9 cellular contexts compared by ENCODE assay signal in the genomic region with DNA sequence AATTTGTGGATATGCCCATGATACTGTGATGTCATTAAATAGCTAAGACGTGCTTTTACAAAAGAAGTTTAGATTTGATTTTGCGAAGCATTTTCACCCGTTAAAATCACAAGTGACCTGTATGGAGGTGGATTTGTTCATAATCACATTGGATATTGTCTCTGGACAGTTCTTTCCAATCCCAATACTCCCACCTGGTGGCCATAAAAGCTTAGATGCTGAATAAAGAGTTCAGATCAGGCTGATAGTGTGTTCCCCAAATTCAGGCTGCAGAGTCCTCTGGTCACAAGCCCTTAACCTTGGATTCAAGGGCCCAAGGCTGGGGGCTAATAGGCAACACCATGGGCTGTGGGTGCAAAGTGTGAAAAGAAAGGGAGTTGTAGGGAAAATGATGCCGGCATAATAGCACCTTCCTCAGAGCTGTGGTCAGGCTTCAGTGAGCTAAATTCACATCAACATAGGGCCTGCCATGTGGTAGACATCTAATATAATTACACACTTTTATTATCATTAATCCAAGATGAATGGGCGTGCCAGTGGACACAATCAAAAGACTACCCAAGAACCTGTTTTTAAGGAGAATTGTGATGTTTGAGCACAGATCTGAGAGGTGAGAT. TPM values are rescaled to one million over a fixed set of nuclear protein-coding genes. Genes with fewer than 3 reads are reported as not detected.
DNase-seq lines count a peak whose midpoint lies in the region; ATAC-seq and TF ChIP-seq lines count a peak whose summit lies in the region.
"Had no signal": no experiment of that assay in that cellular context is flagged by ENCODE, and none has a peak within 500 bp of the region (broad histone marks: within the 10 kb centered on the region; RNA-seq: fewer than 3 reads in every experiment).

No MANE protein-coding gene starts in this region.

- no peak overlapping the region for H3K9ac ChIP-seq in HCT116 (ENCODE audit: low read length)
- no peak overlapping the region for H3K9ac ChIP-seq in PC-3 (ENCODE audit: low read length)

- intact Hi-C loops in HCT116 (cut with micrococcal nuclease): loop anchor here (1.0 to 5.0 kb wide), 6 partner anchors 252 to 1665 kb away; no protein-coding TSS in a partner anchor
- intact Hi-C loops in PC-3 (cut with micrococcal nuclease): loop anchor here (1.0 to 5.0 kb wide), 5 partner anchors 40 to 366 kb away; a partner anchor contains a TSS

- peak; percentile 90 for ATAC-seq in HCT116
- peak; percentile 92 for ATAC-seq in PC-3
- ATAC-seq in GM21526 (IDR thresholded peaks at IDR 0.05; ENCODE audit: low FRiP score, unreplicated experiment): no peak
- no peak for ATAC-seq in HG03039 (IDR thresholded peaks at IDR 0.05; ENCODE audit: unreplicated experiment)

- BruUV-seq in HCT116 (replicated peaks; lab: Mats Ljungman, UMichigan) (no TSS peak), PC-3 (replicated peaks; lab: Mats Ljungman, UMichigan) (no TSS peak)

- H3K9me3 ChIP-seq in HCT116 (ENCODE audit: control insufficient read depth in 1 of 2, insufficient read depth in 1 of 2, low read depth in 1 of 2, low read length in 2 of 2) (no peaks in the 10 kb centered on the region), PC-3 (ENCODE audit: low read length) (no peaks in the 10 kb centered on the region)

- TF ChIP-seq POLR2A in HCT116 (IDR thresholded peaks at IDR 0.05; ENCODE audit: borderline replicate concordance, extremely low read depth, insufficient read depth, insufficient read length): no peak

- TF ChIP-seq RAD21 in HCT116 (IDR thresholded peaks at IDR 0.05; ENCODE audit: low read depth): peak; percentile 84

- H3K9me2 ChIP-seq in HCT116 (ENCODE audit: insufficient read depth) (no peaks in the 10 kb centered on the region), PC-3 (replicated peaks; ENCODE audit: low read length) (no peaks in the 10 kb centered on the region)

- H4K20me1 ChIP-seq in HCT116 (ENCODE audit: insufficient read depth) (no peaks in the 10 kb centered on the region), PC-3 (ENCODE audit: low read length) (no peaks in the 10 kb centered on the region)

- H3K4me2 ChIP-seq in HCT116 (ENCODE audit: low read length) (no peak overlapping the region), PC-3 (ENCODE audit: low read length) (no peak overlapping the region)

- POLR2A ChIA-PET in HCT116 (lab: Charles Lee) (interaction anchor here (0.9 to 1.2 kb wide), 2 partner anchors 40 to 41 kb away, joined by 3 read pairs; no protein-coding TSS in a partner anchor), PC-3 (lab: Charles Lee; ENCODE audit: unreplicated experiment) (no interaction called here)

- H3K27me3 ChIP-seq in HCT116 (ENCODE audit: insufficient read depth, low read length) (no peaks in the 10 kb centered on the region), PC-3 (ENCODE audit: low read length) (no peaks in the 10 kb centered on the region)

- H3K4me3 ChIP-seq in HCT116 (replicated peaks in 1 of 2; ENCODE audit: low read depth in 1 of 2, low read length in 2 of 2) (no peak overlapping the region), PC-3 (ENCODE audit: low read length) (no peak overlapping the region), coronary artery (no peak overlapping the region)

- RAD21 ChIA-PET in HCT116 (lab: Charles Lee; ENCODE audit: low non-redundant PET in 1 of 2, low total read pairs in 2 of 2, uncharacterized antibody in 2 of 2, unreplicated experiment in 2 of 2): interaction anchor here in 1 of 2 experiments (0.8 to 1.2 kb wide), 2 partner anchors 80 to 274 kb away, joined by 4 to 5 read pairs; no protein-coding TSS in a partner anchor

- DNase-seq in activated CD4-positive, alpha-beta T cell treated with anti-CD3 and anti-CD28 coated beads for 48 hours: peak; percentile 30
- no peak for DNase-seq in activated CD4-positive, alpha-beta T cell treated with anti-CD3 and anti-CD28 coated beads for 1 hour
- peak; percentile 54 for DNase-seq in HCT116 (ENCODE audit: low read depth, low spot score)
- DNase-seq in PC-3: peak; percentile 79
- DNase-seq in coronary artery (ENCODE audit: low spot score): no peak
- peak; percentile 86 for DNase-seq in myocyte (ENCODE audit: low read depth)
- DNase-seq: activated naive CD8-positive, alpha-beta T cell treated with anti-CD3 and anti-CD28 coated beads, Interleukin-2, amount 10 ng/mL, durations not matched to agents 7 days and 5 days had no signal

- no peak overlapping the region for H2AFZ ChIP-seq in HCT116 (ENCODE audit: low read depth, low read length, poor library complexity, severe bottlenecking)
- 0 out of 2 replicates have a peak overlapping the region, but pooled peaks have one; percentile 1 for H2AFZ ChIP-seq in PC-3 (ENCODE audit: low read length)

- H3K4me1 ChIP-seq in HCT116 (ENCODE audit: control insufficient read depth in 1 of 2, insufficient read depth in 2 of 2, low read length in 2 of 2): no peaks in the 10 kb centered on the region
- no peaks in the 10 kb centered on the region for H3K4me1 ChIP-seq in PC-3 (ENCODE audit: insufficient read depth, low read length)

- CTCF ChIA-PET in HCT116 (lab: Charles Lee) (interaction anchor here (0.8 to 1.2 kb wide), 13 partner anchors 8 to 545 kb away, joined by 3 to 13 read pairs (median 4); no protein-coding TSS in a partner anchor), PC-3 (lab: Charles Lee) (interaction anchor here (0.6 to 1.6 kb wide), 5 partner anchors 40 to 366 kb away, joined by 3 to 11 read pairs (median 4); a partner anchor contains a TSS)

- H3F3A ChIP-seq in PC-3 (ENCODE audit: low read length, unreplicated experiment): no peaks in the 10 kb centered on the region

- no peaks in the 10 kb centered on the region for H3K36me3 ChIP-seq in HCT116 (ENCODE audit: control insufficient read depth in 1 of 2, insufficient read depth in 2 of 2, low read length in 2 of 2)
- H3K36me3 ChIP-seq in PC-3 (ENCODE audit: low read depth, low read length): no peaks in the 10 kb centered on the region

- TF ChIP-seq CTCF in HCT116 (IDR thresholded peaks at IDR 0.05 in 2 of 3, conservative IDR thresholded peaks at IDR 0.05 in 1 of 3; ENCODE audit: borderline replicate concordance in 1 of 3, insufficient read depth in 1 of 3, low read depth in 2 of 3, low read length in 2 of 3) (peak; percentile 61 to 76 (median 61)), PC-3 (conservative IDR thresholded peaks at IDR 0.05; ENCODE audit: low read depth, low read length) (peak; percentile 77), coronary artery (IDR thresholded peaks at IDR 0.05) (peak; percentile 24)

- H3K27ac ChIP-seq in HCT116 (ENCODE audit: low read depth, low read length) (no peak overlapping the region), PC-3 (ENCODE audit: low read length) (no peak overlapping the region), coronary artery (no peak overlapping the region)

- H3K79me2 ChIP-seq in HCT116 (ENCODE audit: insufficient read depth, low read length): no peaks in the 10 kb centered on the region
- no peaks in the 10 kb centered on the region for H3K79me2 ChIP-seq in PC-3 (ENCODE audit: low read length)

TF ChIP-seq in HCT116, 20 proteins besides CTCF, POLR2A, EP300 and RAD21 (continues in another document):
- TF ChIP-seq, protein P1, sequence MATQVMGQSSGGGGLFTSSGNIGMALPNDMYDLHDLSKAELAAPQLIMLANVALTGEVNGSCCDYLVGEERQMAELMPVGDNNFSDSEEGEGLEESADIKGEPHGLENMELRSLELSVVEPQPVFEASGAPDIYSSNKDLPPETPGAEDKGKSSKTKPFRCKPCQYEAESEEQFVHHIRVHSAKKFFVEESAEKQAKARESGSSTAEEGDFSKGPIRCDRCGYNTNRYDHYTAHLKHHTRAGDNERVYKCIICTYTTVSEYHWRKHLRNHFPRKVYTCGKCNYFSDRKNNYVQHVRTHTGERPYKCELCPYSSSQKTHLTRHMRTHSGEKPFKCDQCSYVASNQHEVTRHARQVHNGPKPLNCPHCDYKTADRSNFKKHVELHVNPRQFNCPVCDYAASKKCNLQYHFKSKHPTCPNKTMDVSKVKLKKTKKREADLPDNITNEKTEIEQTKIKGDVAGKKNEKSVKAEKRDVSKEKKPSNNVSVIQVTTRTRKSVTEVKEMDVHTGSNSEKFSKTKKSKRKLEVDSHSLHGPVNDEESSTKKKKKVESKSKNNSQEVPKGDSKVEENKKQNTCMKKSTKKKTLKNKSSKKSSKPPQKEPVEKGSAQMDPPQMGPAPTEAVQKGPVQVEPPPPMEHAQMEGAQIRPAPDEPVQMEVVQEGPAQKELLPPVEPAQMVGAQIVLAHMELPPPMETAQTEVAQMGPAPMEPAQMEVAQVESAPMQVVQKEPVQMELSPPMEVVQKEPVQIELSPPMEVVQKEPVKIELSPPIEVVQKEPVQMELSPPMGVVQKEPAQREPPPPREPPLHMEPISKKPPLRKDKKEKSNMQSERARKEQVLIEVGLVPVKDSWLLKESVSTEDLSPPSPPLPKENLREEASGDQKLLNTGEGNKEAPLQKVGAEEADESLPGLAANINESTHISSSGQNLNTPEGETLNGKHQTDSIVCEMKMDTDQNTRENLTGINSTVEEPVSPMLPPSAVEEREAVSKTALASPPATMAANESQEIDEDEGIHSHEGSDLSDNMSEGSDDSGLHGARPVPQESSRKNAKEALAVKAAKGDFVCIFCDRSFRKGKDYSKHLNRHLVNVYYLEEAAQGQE (IDR thresholded peaks at IDR 0.05; ENCODE audit: low read depth): no peak
- TF ChIP-seq, protein P2, sequence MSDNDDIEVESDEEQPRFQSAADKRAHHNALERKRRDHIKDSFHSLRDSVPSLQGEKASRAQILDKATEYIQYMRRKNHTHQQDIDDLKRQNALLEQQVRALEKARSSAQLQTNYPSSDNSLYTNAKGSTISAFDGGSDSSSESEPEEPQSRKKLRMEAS (IDR thresholded peaks at IDR 0.05): no peak
- TF ChIP-seq ZNF274 (IDR thresholded peaks at IDR 0.05; ENCODE audit: low read depth, low read length) (no peak), EGR1 (IDR thresholded peaks at IDR 0.05; ENCODE audit: low read depth) (no peak)
- TF ChIP-seq, protein P3, sequence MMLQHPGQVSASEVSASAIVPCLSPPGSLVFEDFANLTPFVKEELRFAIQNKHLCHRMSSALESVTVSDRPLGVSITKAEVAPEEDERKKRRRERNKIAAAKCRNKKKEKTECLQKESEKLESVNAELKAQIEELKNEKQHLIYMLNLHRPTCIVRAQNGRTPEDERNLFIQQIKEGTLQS (IDR thresholded peaks at IDR 0.05): no peak

RNA-seq across cellular contexts. Expression of a gene that starts 28.1 kb away (rescaled TPM):
- not detected for total RNA-seq in HCT116 (2021; ENCODE audit: unreplicated experiment)
- not detected in 2 replicates for polyA plus RNA-seq in HCT116 (2012)
- total RNA-seq in PC-3 (2014; rRNA removed): not detected in 2 replicates
- 0.36 and 0.99 TPM in 2 replicates for total RNA-seq in myocyte
- 1.1 TPM for polyA plus RNA-seq in myocyte (2012)
- total RNA-seq: activated naive CD8-positive, alpha-beta T cell treated with anti-CD3 and anti-CD28 coated beads, Interleukin-2, amount 10 ng/mL, durations not matched to agents 7 days and 5 days had no signal

RNA-seq across cellular contexts. Expression of a gene that starts 40.1 kb away (rescaled TPM):
- total RNA-seq in HCT116 (2021; ENCODE audit: unreplicated experiment) (186 TPM), PC-3 (2014; rRNA removed) (271 and 280 TPM in 2 replicates), myocyte (444 and 546 TPM in 2 replicates)
- polyA plus RNA-seq in HCT116 (2012): 191 and 200 TPM in 2 replicates
- polyA plus RNA-seq in myocyte (2012): 998 TPM

Comparison
In these comparisons a context has a peak if more than half of its experiments do, and no peak if none do; other contexts are left out.
1. DNase-seq: peak in activated CD4-positive, alpha-beta T cell treated with anti-CD3 and anti-CD28 coated beads for 48 hours (single experiment), HCT116 (single experiment), PC-3 (single experiment) and myocyte (single experiment); none in activated CD4-positive, alpha-beta T cell treated with anti-CD3 and anti-CD28 coated beads for 1 hour (single experiment) and coronary artery (single experiment).
2. ATAC-seq: peak in HCT116 (single experiment) and PC-3 (single experiment); none in GM21526 (single experiment) and HG03039 (single experiment).
3. CTCF ChIP-seq: peak in every context shown above with its lines; median percentile 77 in PC-3; 61 in HCT116; 24 in coronary artery.